Comparison of ENCODE assay signal across 15 cellular contexts in the genomic region with DNA sequence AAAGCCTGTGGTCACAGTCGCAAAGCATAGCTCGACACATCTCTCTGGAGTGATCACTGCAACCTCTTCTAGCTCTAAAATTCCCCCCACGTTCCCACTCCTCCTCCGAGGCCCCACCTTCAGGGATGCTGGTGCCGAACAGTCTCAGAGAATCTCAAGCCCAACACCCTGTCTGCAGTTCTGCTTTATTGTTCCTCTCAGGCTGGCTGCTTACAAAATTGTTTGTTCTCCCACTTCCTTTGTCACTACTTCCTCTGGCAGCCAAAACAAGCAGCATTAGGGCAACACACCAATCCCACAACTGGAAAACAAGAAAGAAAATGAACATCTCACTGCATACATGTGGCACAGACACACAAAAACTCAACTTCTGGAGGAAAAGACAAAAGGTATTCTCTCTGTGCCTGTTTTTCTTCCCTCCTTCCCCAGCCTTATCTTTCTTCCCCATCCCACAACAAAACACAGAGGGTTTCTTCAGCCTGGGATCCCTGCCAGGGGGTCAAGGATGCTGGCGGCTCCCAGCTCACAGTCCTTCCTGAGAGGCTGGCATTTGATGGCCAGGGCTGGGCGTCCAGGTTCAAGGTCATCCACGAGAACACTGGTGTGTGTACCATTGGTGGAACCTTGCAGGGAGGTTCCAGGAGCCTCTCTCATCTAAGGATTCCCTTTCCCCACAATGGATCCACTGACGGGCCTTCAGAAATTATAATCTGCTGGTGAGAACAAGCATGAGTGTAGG.
DNase-seq lines count a peak whose midpoint lies in the region; ATAC-seq, FAIRE-seq and TF ChIP-seq lines count a peak whose summit lies in the region.
"Had no signal": no experiment of that assay in that cellular context is flagged by ENCODE, and none has a peak within 500 bp of the region (broad histone marks: within the 10 kb centered on the region; RNA-seq: fewer than 3 reads in every experiment).

No MANE protein-coding gene starts in this region.

- no TSS peak for BruUV-seq in GM12878 (replicated peaks; lab: Mats Ljungman, UMichigan)

- intact Hi-C loops in Right ventricle myocardium inferior (cut with DNase I), result loop anchor here (10.0 kb wide), 1 partner anchor 58 kb away; no protein-coding TSS in a partner anchor
- intact Hi-C loops in cardiac septum (cut with DNase I), result no loop called here
- intact Hi-C loops in GM12878 (cut with micrococcal nuclease; ENCODE audit: unreplicated experiment), result no loop called here

- H3K27me3 ChIP-seq in GM12878 (replicated peaks in 1 of 2; ENCODE audit: control insufficient read depth in 2 of 2, insufficient read depth in 2 of 2, low read length in 1 of 2), result no peaks in the 10 kb centered on the region
- no peaks in the 10 kb centered on the region for H3K27me3 ChIP-seq in upper lobe of left lung

- WGBS in GM12878 (ENCODE audit: insufficient coverage, insufficient replicate concordance, low lambda C conversion rate, missing lambda C conversion rate), result 29% methylated on average over 9 of the region's 9 CpGs
- 40 to 55% methylated on average over 9 of the region's 9 CpGs for WGBS in upper lobe of left lung, 2 donors

- H3K4me1 ChIP-seq in GM12878 (ENCODE audit: control insufficient read depth, insufficient read depth, low read length) (peaks cover 7% of the 10 kb centered on the region), upper lobe of left lung (peaks cover 3 to 14% (median 13%) of the 10 kb centered on the region in 4 donors)

- in situ Hi-C loops in GM12878 (cut with MboI), result no loop called here

- TF ChIP-seq POLR2A in GM12878 (IDR thresholded peaks at IDR 0.05; ENCODE audit: low read depth, low read length) (no peak), upper lobe of left lung (IDR thresholded peaks at IDR 0.05) (peak in 1 of 4 donors; percentile 8)

- no peak overlapping the region for H3K4me3 ChIP-seq in GM12878
- no peak overlapping the region for H3K4me3 ChIP-seq in upper lobe of left lung

- no peaks in the 10 kb centered on the region for H3K36me3 ChIP-seq in GM12878 (ENCODE audit: control insufficient read depth in 2 of 2, insufficient read depth in 2 of 2, low read length in 1 of 2)
- no peaks in the 10 kb centered on the region for H3K36me3 ChIP-seq in upper lobe of left lung

- CTCF ChIA-PET in GM12878 (lab: Yijun Ruan, JAX), result interaction anchor here (0.9 to 1.4 kb wide), 6 partner anchors 14 to 313 kb away, joined by 3 to 5 read pairs (median 3); no protein-coding TSS in a partner anchor

- H3K27ac ChIP-seq in GM12878 (ENCODE audit: control insufficient read depth, insufficient read depth) (no peak overlapping the region), upper lobe of left lung (peak overlapping the region; percentile 46 to 65 (median 64))

- TF ChIP-seq RAD21 in GM12878 (IDR thresholded peaks at IDR 0.05; ENCODE audit: insufficient read depth, low read depth, low read length), result no peak

- no peak for FAIRE-seq in GM12878 (lab: Jason Lieb, UNC)

- SMC1A ChIA-PET in GM12878 (lab: Charles Lee; ENCODE audit: uncharacterized antibody, unreplicated experiment), result interaction anchor here (0.9 to 1.9 kb wide), 10 partner anchors 9 to 76 kb away, joined by 3 to 11 read pairs (median 4); no protein-coding TSS in a partner anchor

- ATAC-seq in Right ventricle myocardium inferior (peak; percentile 52), GM12878 (no peak; the same call in 2 of the 3 replicates), upper lobe of left lung (ENCODE audit: low FRiP score in 2 of 2) (peak in 1 of 2 donors; percentile 83), HG02981 (IDR thresholded peaks at IDR 0.05; ENCODE audit: unreplicated experiment) (no peak)
- ATAC-seq: HCT116; stimulated activated memory B cell treated with anti-CD40 and anti-IgM and Interleukin-4, amounts not matched to agents 10 μg/mL and 1 μg/mL and 100 μg/mL, for 72 hours had no signal

- H3K9ac ChIP-seq in GM12878 (ENCODE audit: control insufficient read depth, insufficient read depth, low read length), result no peak overlapping the region

- POLR2A ChIA-PET in GM12878 (lab: Charles Lee), result no interaction called here

- DNase-seq in Right ventricle myocardium inferior (ENCODE audit: missing footprints) (peak; percentile 50), cardiac septum (ENCODE audit: low spot score) (no peak), GM12878 (ENCODE audit: low read depth, low spot score) (no peak), medulla oblongata (ENCODE audit: extremely low spot score) (peak; percentile 78), upper lobe of left lung (peak in 1 of 2 donors; percentile 23), T-helper 1 cell (no peak), NCI-H1694 treated with DMSO at 0.1 percent for 48 hours (lab: John Stamatoyannopoulos, UW) (no peak)
- DNase-seq: activated naive CD8-positive, alpha-beta T cell treated with anti-CD3 and anti-CD28 coated beads, Interleukin-2, amount 10 ng/mL, durations not matched to agents 7 days and 5 days; EL; foreskin melanocyte; NCI-H1694; stimulated activated CD4-positive, alpha-beta T cell treated with anti-CD3 and anti-CD28 coated beads, Interleukin-2, amount 100 ng/mL, for 48 hours had no signal

- peak overlapping the region; percentile 24 for H2AFZ ChIP-seq in GM12878 (ENCODE audit: control insufficient read depth, low read depth, low read length)

- H4K20me1 ChIP-seq in GM12878 (ENCODE audit: control insufficient read depth, insufficient read depth), result no peaks in the 10 kb centered on the region

- TF ChIP-seq EP300 in GM12878 (IDR thresholded peaks at IDR 0.05; ENCODE audit: borderline replicate concordance in 1 of 2, control insufficient read depth in 1 of 2, low read depth in 2 of 2, low read length in 2 of 2), result no peak
- no peak for TF ChIP-seq EP300 in upper lobe of left lung (IDR thresholded peaks at IDR 0.05)

- H3K4me2 ChIP-seq in GM12878 (ENCODE audit: control insufficient read depth, insufficient read depth), result peak overlapping the region; percentile 22; the same call in 1 of the 2 replicates

- TF ChIP-seq CTCF in GM12878 (IDR thresholded peaks at IDR 0.05 in 2 of 3, conservative IDR thresholded peaks at IDR 0.05 in 1 of 3; ENCODE audit: control insufficient read depth in 2 of 3, extremely low read depth in 1 of 3, insufficient read depth in 1 of 3, low read depth in 3 of 3, low read length in 3 of 3) (no peak), upper lobe of left lung (IDR thresholded peaks at IDR 0.05) (no peak)

- RAD21 ChIA-PET in GM12878 (lab: Charles Lee; ENCODE audit: unreplicated experiment), result interaction anchor here (1.0 to 1.7 kb wide), 5 partner anchors 16 to 206 kb away, joined by 3 to 4 read pairs (median 3); no protein-coding TSS in a partner anchor

- H3K9me3 ChIP-seq in GM12878 (replicated peaks; ENCODE audit: control insufficient read depth, insufficient read depth, low read length) (peaks cover 1% of the 10 kb centered on the region; the same call in 2 of the 3 replicates), upper lobe of left lung (no peaks in the 10 kb centered on the region)

- H3K79me2 ChIP-seq in GM12878 (ENCODE audit: control insufficient read depth, insufficient read depth, low read length), result no peaks in the 10 kb centered on the region

TF ChIP-seq in GM12878, 131 proteins besides CTCF, POLR2A, EP300 and RAD21:
- TF ChIP-seq TCF3 (IDR thresholded peaks at IDR 0.05; ENCODE audit: borderline replicate concordance, insufficient read depth, low read depth, low read length), result no peak
- TF ChIP-seq RBBP5 (conservative IDR thresholded peaks at IDR 0.05), result no peak
- no peak for TF ChIP-seq ATF7 (IDR thresholded peaks at IDR 0.05; ENCODE audit: low read depth)
- TF ChIP-seq SPI1 (IDR thresholded peaks at IDR 0.05; ENCODE audit: borderline replicate concordance, insufficient read depth, low read depth, low read length), result peak; percentile 70; the same call in 1 of the 2 replicates
- no peak for TF ChIP-seq SMAD1 (IDR thresholded peaks at IDR 0.05; ENCODE audit: low read depth, partially characterized antibody)
- no peak for TF ChIP-seq HDGF (IDR thresholded peaks at IDR 0.05)
- TF ChIP-seq, protein P1, sequence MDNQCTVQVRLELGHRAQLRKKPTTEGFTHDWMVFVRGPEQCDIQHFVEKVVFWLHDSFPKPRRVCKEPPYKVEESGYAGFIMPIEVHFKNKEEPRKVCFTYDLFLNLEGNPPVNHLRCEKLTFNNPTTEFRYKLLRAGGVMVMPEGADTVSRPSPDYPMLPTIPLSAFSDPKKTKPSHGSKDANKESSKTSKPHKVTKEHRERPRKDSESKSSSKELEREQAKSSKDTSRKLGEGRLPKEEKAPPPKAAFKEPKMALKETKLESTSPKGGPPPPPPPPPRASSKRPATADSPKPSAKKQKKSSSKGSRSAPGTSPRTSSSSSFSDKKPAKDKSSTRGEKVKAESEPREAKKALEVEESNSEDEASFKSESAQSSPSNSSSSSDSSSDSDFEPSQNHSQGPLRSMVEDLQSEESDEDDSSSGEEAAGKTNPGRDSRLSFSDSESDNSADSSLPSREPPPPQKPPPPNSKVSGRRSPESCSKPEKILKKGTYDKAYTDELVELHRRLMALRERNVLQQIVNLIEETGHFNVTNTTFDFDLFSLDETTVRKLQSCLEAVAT (IDR thresholded peaks at IDR 0.05), result no peak

Comparison
In these comparisons a context has a peak if more than half of its experiments do, and no peak if none do; other contexts are left out.
1. DNase-seq: peak in Right ventricle myocardium inferior (single experiment) and medulla oblongata (single experiment); none in cardiac septum (single experiment), GM12878 (single experiment), T-helper 1 cell (0 of 5) and NCI-H1694 treated with DMSO at 0.1 percent for 48 hours (single experiment).